Comparison of ENCODE assay signal across 6 cellular contexts in the genomic region with DNA sequence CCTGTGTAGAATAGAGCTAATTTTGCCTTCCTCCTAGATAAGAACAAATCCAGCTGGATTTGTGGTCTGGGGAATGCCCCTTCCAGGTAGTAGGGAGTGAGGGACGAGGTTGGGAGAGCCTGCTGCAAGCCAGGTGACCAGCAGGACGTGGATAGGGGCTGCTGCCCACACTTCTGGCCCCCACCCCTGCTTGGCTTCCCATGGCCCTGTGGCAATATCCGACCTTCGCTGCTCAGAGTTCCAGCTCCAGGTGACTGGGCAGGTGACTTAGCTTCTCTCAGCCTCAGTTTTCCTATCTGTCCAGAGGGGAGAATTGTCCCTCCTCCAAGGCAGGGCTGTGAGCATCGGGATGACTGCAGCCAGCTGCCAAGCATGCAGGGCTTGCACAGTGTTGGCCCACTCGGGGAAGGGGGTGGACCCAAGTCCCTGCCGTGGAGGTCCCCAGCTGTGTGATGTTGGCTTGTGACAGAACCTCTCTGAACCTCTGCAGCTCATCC. TPM values are rescaled to one million over a fixed set of nuclear protein-coding genes. Genes with fewer than 3 reads are reported as not detected.
"Had no signal": no experiment of that assay in that cellular context is flagged by ENCODE, and none has a peak within 500 bp of the region (broad histone marks: within the 10 kb centered on the region; RNA-seq: fewer than 3 reads in every experiment).

No MANE protein-coding gene starts in this region.

RNA-seq across cellular contexts. Expression of a gene that starts 29.8 kb away (rescaled TPM):
- total RNA-seq: activated B cell treated with CpG ODN at 0.5 μM for 24 hours; activated CD4-positive, alpha-beta memory T cell treated with anti-CD3 and anti-CD28 coated beads for 36 hours; activated naive CD4-positive, alpha-beta T cell treated with anti-CD3 and anti-CD28 coated beads for 36 hours; activated naive CD4-positive, alpha-beta T cell treated with anti-CD3 and anti-CD28 coated beads, Interleukin-2, amount 50 U/mL, for 72 hours; activated T-helper 1 cell treated with anti-CD3 and anti-CD28 coated beads, Interleukin-12 subunit alpha, Interleukin-12 subunit beta, Interleukin-2, Interleukin-4 antibody, amounts not matched to agents 30 ng/mL and 10 ng/mL and 1 ng/mL, durations not matched to agents 14 hours and 24 hours and 36 hours had no signal
- polyA plus RNA-seq: K562 had no signal
